Comparison of ENCODE assay signal across 21 cellular contexts in the genomic region with DNA sequence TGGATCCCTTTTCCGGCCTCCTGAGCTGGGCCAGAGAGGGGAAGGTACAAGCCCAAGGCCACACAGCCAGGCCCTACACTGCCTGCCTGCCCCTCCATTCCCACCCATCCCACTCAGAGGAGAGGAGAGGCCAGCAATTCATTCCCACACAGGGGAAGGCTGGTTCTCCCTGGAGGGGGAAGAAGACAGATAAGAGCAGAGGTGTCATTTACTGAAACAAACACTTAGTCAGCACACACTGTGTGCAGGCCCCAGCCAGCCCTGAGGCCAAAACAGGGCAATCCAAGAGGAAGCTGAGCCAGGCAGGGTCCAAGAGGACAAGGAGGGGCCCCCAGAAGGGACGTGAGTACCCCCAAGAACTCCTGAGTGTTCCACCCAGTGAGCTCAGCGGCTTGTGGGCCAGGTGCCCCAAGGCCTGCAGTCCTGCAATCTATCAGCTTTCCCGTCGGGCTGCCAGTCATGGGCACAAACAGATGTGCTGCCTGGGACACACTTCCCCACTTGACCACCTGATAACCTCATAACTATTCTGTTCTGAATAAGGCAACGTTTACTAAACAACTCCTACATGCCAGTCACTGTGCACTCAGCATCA. TPM values are rescaled to one million over a fixed set of nuclear protein-coding genes. Genes with fewer than 3 reads are reported as not detected.
DNase-seq lines count a peak whose midpoint lies in the region; ATAC-seq and TF ChIP-seq lines count a peak whose summit lies in the region.
"Had no signal": no experiment of that assay in that cellular context is flagged by ENCODE, and none has a peak within 500 bp of the region (broad histone marks: within the 10 kb centered on the region; RNA-seq: fewer than 3 reads in every experiment).

No MANE protein-coding gene starts in this region.

- peaks cover 31% of the 10 kb centered on the region for H3K4me1 Mint-ChIP-seq in activated CD4-positive, alpha-beta memory T cell treated with anti-CD3 and anti-CD28 coated beads, Interleukin-2, amount 10 ng/mL, durations not matched to agents 7 days and 5 days
- peaks cover 15% of the 10 kb centered on the region for H3K4me1 Mint-ChIP-seq in activated CD4-positive, alpha-beta memory T cell treated with anti-CD3 and anti-CD28 coated beads for 36 hours (ENCODE audit: low read depth)

- peaks cover 14% of the 10 kb centered on the region for H3K27me3 Mint-ChIP-seq in activated CD4-positive, alpha-beta memory T cell treated with anti-CD3 and anti-CD28 coated beads, Interleukin-2, amount 10 ng/mL, durations not matched to agents 7 days and 5 days
- peaks cover 1% of the 10 kb centered on the region for H3K27me3 Mint-ChIP-seq in activated CD4-positive, alpha-beta memory T cell treated with anti-CD3 and anti-CD28 coated beads for 36 hours

- DNase-seq in activated CD4-positive, alpha-beta memory T cell treated with anti-CD3 and anti-CD28 coated beads, Interleukin-2, amount 10 ng/mL, durations not matched to agents 7 days and 5 days = no peak
- DNase-seq in activated CD4-positive, alpha-beta memory T cell treated with anti-CD3 and anti-CD28 coated beads for 36 hours = no peak
- DNase-seq in RWPE2 (ENCODE audit: low spot score) (no peak), heart left ventricle (peak in 1 of 5 donors; percentile 54), posterior vena cava (ENCODE audit: low spot score) (peak; percentile 59), UCSD-AML1 (lab: John Stamatoyannopoulos, UW; ENCODE audit: unreplicated experiment) (no peak), NCI-H2081 (lab: John Stamatoyannopoulos, UW) (no peak), foreskin keratinocyte (no peak)
- DNase-seq: activated CD8-positive, alpha-beta memory T cell treated with anti-CD3 and anti-CD28 coated beads, Interleukin-2, amount 10 ng/mL, durations not matched to agents 7 days and 5 days; activated naive CD4-positive, alpha-beta T cell treated with anti-CD3 and anti-CD28 coated beads, Interleukin-2, amount 50 U/mL, for 16 hours; aorta; DND-41; foreskin melanocyte; MG63; NCI-H1436 treated with DMSO at 0.1 percent for 48 hours; NCI-H2171; NCI-H526 treated with DMSO at 0.1 percent for 48 hours; retina; transverse colon had no signal

- POLR2A ChIA-PET in activated CD4-positive, alpha-beta memory T cell treated with anti-CD3 and anti-CD28 coated beads, Interleukin-2, amount 10 ng/mL, durations not matched to agents 7 days and 5 days (lab: Charles Lee) = interaction anchor here (1.8 kb wide), 1 partner anchor 10 kb away, joined by 6 read pairs; no protein-coding TSS in a partner anchor
- POLR2A ChIA-PET in activated CD4-positive, alpha-beta memory T cell treated with anti-CD3 and anti-CD28 coated beads for 36 hours (lab: Charles Lee) = no interaction called here

- intact Hi-C loops in activated CD4-positive, alpha-beta memory T cell treated with anti-CD3 and anti-CD28 coated beads for 36 hours (cut with micrococcal nuclease) = loop anchor here (5.0 kb wide), 1 partner anchor 36 kb away; no protein-coding TSS in a partner anchor
- intact Hi-C loops in heart left ventricle (cut with DNase I) = loop anchor here in 4 of 10 donors (5.0 to 10.0 kb wide), 4 partner anchors 39 to 86 kb away; no protein-coding TSS in a partner anchor
- intact Hi-C loops in posterior vena cava (cut with DNase I) = no loop called here

- TF ChIP-seq POLR2A in heart left ventricle (IDR thresholded peaks at IDR 0.05) = no peak

- H3K27ac ChIP-seq in RWPE2 (ENCODE audit: poor library complexity, severe bottlenecking) (no peak overlapping the region), heart left ventricle (peak overlapping the region in 1 of 12 donors; percentile 17), foreskin keratinocyte (no peak overlapping the region)
- H3K27ac ChIP-seq: epithelial cell of prostate, HL-60, transverse colon had no signal

- H3K4me3 ChIP-seq in RWPE2 (ENCODE audit: severe bottlenecking) = no peak overlapping the region
- no peak overlapping the region for H3K4me3 ChIP-seq in heart left ventricle
- H3K4me3 ChIP-seq: MG63, transverse colon had no signal

- CTCF ChIA-PET in activated CD4-positive, alpha-beta memory T cell treated with anti-CD3 and anti-CD28 coated beads, Interleukin-2, amount 10 ng/mL, durations not matched to agents 7 days and 5 days (lab: Charles Lee) = no interaction called here
- CTCF ChIA-PET in activated CD4-positive, alpha-beta memory T cell treated with anti-CD3 and anti-CD28 coated beads for 36 hours (lab: Charles Lee) = interaction anchor here (0.9 to 1.4 kb wide), 4 partner anchors 12 to 84 kb away, joined by 3 to 5 read pairs (median 4); no protein-coding TSS in a partner anchor

- H3K36me3 ChIP-seq in RWPE2 (ENCODE audit: low read depth) (no peaks in the 10 kb centered on the region), heart left ventricle (no peaks in the 10 kb centered on the region)
- H3K36me3 ChIP-seq: MG63, transverse colon had no signal

- no peak overlapping the region for H3K4me3 Mint-ChIP-seq in activated CD4-positive, alpha-beta memory T cell treated with anti-CD3 and anti-CD28 coated beads, Interleukin-2, amount 10 ng/mL, durations not matched to agents 7 days and 5 days
- no peak overlapping the region for H3K4me3 Mint-ChIP-seq in activated CD4-positive, alpha-beta memory T cell treated with anti-CD3 and anti-CD28 coated beads for 36 hours
- H3K4me3 Mint-ChIP-seq: activated CD8-positive, alpha-beta memory T cell treated with anti-CD3 and anti-CD28 coated beads, Interleukin-2, amount 10 ng/mL, durations not matched to agents 7 days and 5 days had no signal

- no peaks in the 10 kb centered on the region for H3K9me3 Mint-ChIP-seq in activated CD4-positive, alpha-beta memory T cell treated with anti-CD3 and anti-CD28 coated beads, Interleukin-2, amount 10 ng/mL, durations not matched to agents 7 days and 5 days
- no peaks in the 10 kb centered on the region for H3K9me3 Mint-ChIP-seq in activated CD4-positive, alpha-beta memory T cell treated with anti-CD3 and anti-CD28 coated beads for 36 hours

- H3K27me3 ChIP-seq in RWPE2 (ENCODE audit: insufficient read depth, poor library complexity, severe bottlenecking) (no peaks in the 10 kb centered on the region), heart left ventricle (no peaks in the 10 kb centered on the region), foreskin keratinocyte (no peaks in the 10 kb centered on the region)
- H3K27me3 ChIP-seq: MG63 had no signal

- H3K9me3 ChIP-seq in RWPE2 (ENCODE audit: severe bottlenecking) (no peaks in the 10 kb centered on the region), heart left ventricle (no peaks in the 10 kb centered on the region)
- H3K9me3 ChIP-seq: MG63, transverse colon had no signal

- H3K4me1 ChIP-seq in RWPE2 (ENCODE audit: insufficient read depth, poor library complexity, severe bottlenecking) = peaks cover 4% of the 10 kb centered on the region
- peaks cover 0 to 67% (median 30%) of the 10 kb centered on the region in 12 donors for H3K4me1 ChIP-seq in heart left ventricle
- H3K4me1 ChIP-seq in foreskin keratinocyte = peaks cover 2% of the 10 kb centered on the region

- no peak for TF ChIP-seq CTCF in RWPE2 (IDR thresholded peaks at IDR 0.05; ENCODE audit: poor library complexity, severe bottlenecking)
- no peak for TF ChIP-seq CTCF in heart left ventricle (IDR thresholded peaks at IDR 0.05)
- TF ChIP-seq CTCF in foreskin keratinocyte (conservative IDR thresholded peaks at IDR 0.05) = no peak

- WGBS in heart left ventricle, 4 donors = 49 to 62% (median 56%) methylated on average over 6 of the region's 6 CpGs

- ATAC-seq in RWPE2 (ENCODE audit: low read depth) = peak; percentile 32; the same call in 2 of the 3 replicates
- ATAC-seq in heart left ventricle = peak; percentile 14 to 29 (median 22)
- no peak for ATAC-seq in foreskin keratinocyte
- ATAC-seq: activated CD8-positive, alpha-beta memory T cell treated with anti-CD3 and anti-CD28 coated beads, Interleukin-2, amount 10 ng/mL, durations not matched to agents 7 days and 5 days had no signal

- H3K36me3 Mint-ChIP-seq in activated CD4-positive, alpha-beta memory T cell treated with anti-CD3 and anti-CD28 coated beads, Interleukin-2, amount 10 ng/mL, durations not matched to agents 7 days and 5 days (ENCODE audit: low read depth) = no peaks in the 10 kb centered on the region
- no peaks in the 10 kb centered on the region for H3K36me3 Mint-ChIP-seq in activated CD4-positive, alpha-beta memory T cell treated with anti-CD3 and anti-CD28 coated beads for 36 hours
- H3K36me3 Mint-ChIP-seq: activated CD8-positive, alpha-beta memory T cell treated with anti-CD3 and anti-CD28 coated beads, Interleukin-2, amount 10 ng/mL, durations not matched to agents 7 days and 5 days had no signal

- peak overlapping the region; percentile 27 for H3K27ac Mint-ChIP-seq in activated CD4-positive, alpha-beta memory T cell treated with anti-CD3 and anti-CD28 coated beads, Interleukin-2, amount 10 ng/mL, durations not matched to agents 7 days and 5 days
- no peak overlapping the region for H3K27ac Mint-ChIP-seq in activated CD4-positive, alpha-beta memory T cell treated with anti-CD3 and anti-CD28 coated beads for 36 hours
- H3K27ac Mint-ChIP-seq: activated CD8-positive, alpha-beta memory T cell treated with anti-CD3 and anti-CD28 coated beads, Interleukin-2, amount 10 ng/mL, durations not matched to agents 7 days and 5 days had no signal

RNA-seq across cellular contexts. Expression of a gene that starts 15.8 kb away (rescaled TPM):
- under 1 TPM; 0.68 to 0.81 TPM for total RNA-seq in activated CD4-positive, alpha-beta memory T cell treated with anti-CD3 and anti-CD28 coated beads, Interleukin-2, amount 10 ng/mL, durations not matched to agents 7 days and 5 days
- 1 to 10 TPM; 1.6 to 1.7 TPM for total RNA-seq in activated CD4-positive, alpha-beta memory T cell treated with anti-CD3 and anti-CD28 coated beads for 36 hours
- total RNA-seq in heart left ventricle = 10 to 100 TPM in 4 of 9 donors, 1 to 10 TPM in 5; 4.7 to 18.5 (median 9.6) TPM
- 10 to 100 TPM in 1 of 2 donors, 1 to 10 TPM in 1; 1.1 to 11.5 TPM for polyA plus RNA-seq in heart left ventricle
- 1 to 10 TPM; 3.8 to 5.3 TPM for total RNA-seq in posterior vena cava
- 2.5 and 2.8 TPM in 2 replicates for total RNA-seq in foreskin keratinocyte
- polyA plus RNA-seq in foreskin keratinocyte = 2.4 and 2.7 TPM in 2 replicates

RNA-seq across cellular contexts. Expression of a gene that starts 44.5 kb away (rescaled TPM):
- not detected for total RNA-seq in activated CD4-positive, alpha-beta memory T cell treated with anti-CD3 and anti-CD28 coated beads, Interleukin-2, amount 10 ng/mL, durations not matched to agents 7 days and 5 days
- total RNA-seq in activated CD4-positive, alpha-beta memory T cell treated with anti-CD3 and anti-CD28 coated beads for 36 hours = under 1 TPM; 0.12 to 0.45 TPM
- 10 to 100 TPM; 10.1 to 24.1 (median 13.1) TPM for total RNA-seq in heart left ventricle
- 10 to 100 TPM in 1 of 2 donors, 1 to 10 TPM in 1; 7.5 to 15.8 TPM for polyA plus RNA-seq in heart left ventricle
- 100 to 1,000 TPM in 1 of 2 donors, 10 to 100 TPM in 1; 93.3 to 179 TPM for total RNA-seq in posterior vena cava
- 125 and 133 TPM in 2 replicates for total RNA-seq in foreskin keratinocyte
- 74.3 and 80.3 TPM in 2 replicates for polyA plus RNA-seq in foreskin keratinocyte
- total RNA-seq: activated CD8-positive, alpha-beta memory T cell treated with anti-CD3 and anti-CD28 coated beads, Interleukin-2, amount 10 ng/mL, durations not matched to agents 7 days and 5 days had no signal

Comparison
In these comparisons a context has a peak if more than half of its experiments do, and no peak if none do; other contexts are left out.
1. RNA of a gene that starts 44.5 kb away (total RNA-seq): 93.3 to 179 TPM in posterior vena cava, 125 to 133 TPM in foreskin keratinocyte and 10.1 to 24.1 TPM in heart left ventricle; 0.12 to 0.45 TPM in activated CD4-positive, alpha-beta memory T cell treated with anti-CD3 and anti-CD28 coated beads for 36 hours and not detected in activated CD4-positive, alpha-beta memory T cell treated with anti-CD3 and anti-CD28 coated beads, Interleukin-2, amount 10 ng/mL, durations not matched to agents 7 days and 5 days; every median in the first group is over 4 times any median in the second.